ENCODE assay signal across 12 cellular contexts in genomic region chr13:91576590-91576989, GRCh38.
A peak's percentile ranks its signal among the peaks of the same experiment; 100 is the strongest.
DNase-seq lines count a peak whose midpoint lies in the region; ATAC-seq, FAIRE-seq and TF ChIP-seq lines count a peak whose summit lies in the region.
"Had no signal": no experiment of that assay in that cellular context is flagged by ENCODE, and none has a peak within 500 bp of the region (broad histone marks: within the 10 kb centered on the region; RNA-seq: fewer than 3 reads in every experiment).

No MANE protein-coding gene starts in this region.

- ATAC-seq in activated CD4-positive, alpha-beta T cell treated with anti-CD3 and anti-CD28 coated beads for 36 hours, result no peak
- ATAC-seq: stimulated activated naive B cell treated with anti-CD40 and anti-IgM and Interleukin-4, amounts not matched to agents 10 μg/mL and 1 μg/mL and 100 μg/mL, for 72 hours had no signal

- POLR2A ChIA-PET in activated CD4-positive, alpha-beta T cell treated with anti-CD3 and anti-CD28 coated beads for 36 hours (lab: Charles Lee), result no interaction called here

- H3K9ac ChIP-seq in smooth muscle cell (ENCODE audit: low read depth), result no peak overlapping the region

- TF ChIP-seq POLR2A in esophagus muscularis mucosa (IDR thresholded peaks at IDR 0.05; ENCODE audit: low read depth), result no peak

- TF ChIP-seq CTCF in LNCAP (IDR thresholded peaks at IDR 0.05) (peak; percentile 59), bronchial epithelial cell (IDR thresholded peaks at IDR 0.05; ENCODE audit: insufficient read depth, low read length, severe bottlenecking) (peak; percentile 2), smooth muscle cell (IDR thresholded peaks at IDR 0.05; ENCODE audit: borderline replicate concordance, insufficient read depth, poor library complexity, severe bottlenecking) (peak; percentile 17), esophagus muscularis mucosa (IDR thresholded peaks at IDR 0.05) (no peak)

- CTCF ChIA-PET in activated CD4-positive, alpha-beta T cell treated with anti-CD3 and anti-CD28 coated beads for 36 hours (lab: Charles Lee), result interaction anchor here (0.7 kb wide), 1 partner anchor 195 kb away, joined by 6 read pairs; no protein-coding TSS in a partner anchor

- H2AFZ ChIP-seq in smooth muscle cell (ENCODE audit: low read depth), result no peak overlapping the region

- no peaks in the 10 kb centered on the region for H3K9me3 ChIP-seq in smooth muscle cell (replicated peaks; ENCODE audit: low read depth)
- no peaks in the 10 kb centered on the region for H3K9me3 ChIP-seq in esophagus muscularis mucosa

- H3K9me3 Mint-ChIP-seq in activated CD4-positive, alpha-beta T cell treated with anti-CD3 and anti-CD28 coated beads for 36 hours (ENCODE audit: low read depth), result no peaks in the 10 kb centered on the region
- no peaks in the 10 kb centered on the region for H3K9me3 Mint-ChIP-seq in activated CD4-positive, alpha-beta T cell treated with anti-CD3 and anti-CD28 coated beads, Interleukin-2, amount 10 ng/mL, durations not matched to agents 24 days and 14 days

- H3K27ac Mint-ChIP-seq in activated CD4-positive, alpha-beta T cell treated with anti-CD3 and anti-CD28 coated beads for 36 hours, result no peak overlapping the region
- no peak overlapping the region for H3K27ac Mint-ChIP-seq in activated CD4-positive, alpha-beta T cell treated with anti-CD3 and anti-CD28 coated beads, Interleukin-2, amount 10 ng/mL, durations not matched to agents 24 days and 14 days
- H3K27ac Mint-ChIP-seq: activated B cell treated with CpG ODN at 0.5 μM for 24 hours; dendritic cell treated with granulocyte-macrophage colony-stimulating factor and Interleukin-4, amounts not matched to agents 40 ng/mL and 50 ng/mL, for 4 days; stimulated activated naive B cell treated with anti-CD40 and anti-IgM and Interleukin-4, amounts not matched to agents 10 μg/mL and 1 μg/mL and 100 μg/mL, for 72 hours had no signal

- H3K79me2 ChIP-seq in smooth muscle cell (ENCODE audit: low read depth), result no peaks in the 10 kb centered on the region

- peak; percentile 12 for DNase-seq in activated CD4-positive, alpha-beta T cell treated with anti-CD3 and anti-CD28 coated beads for 36 hours
- DNase-seq in activated CD4-positive, alpha-beta T cell treated with anti-CD3 and anti-CD28 coated beads, Interleukin-2, amount 10 ng/mL, durations not matched to agents 24 days and 14 days, result no peak
- DNase-seq in bronchial epithelial cell (ENCODE audit: low read depth), result no peak
- DNase-seq in smooth muscle cell (lab: John Stamatoyannopoulos, UW; ENCODE audit: unreplicated experiment), result no peak
- no peak for DNase-seq in kidney glomerular epithelial cell (lab: John Stamatoyannopoulos, UW)
- DNase-seq in esophagus muscularis mucosa (ENCODE audit: extremely low spot score), result no peak
- no peak for DNase-seq in NCI-H748 (lab: John Stamatoyannopoulos, UW; ENCODE audit: unreplicated experiment)
- DNase-seq: activated B cell treated with CpG ODN at 0.5 μM for 24 hours; activated effector memory CD4-positive, alpha-beta T cell treated with anti-CD3 and anti-CD28 coated beads, Interleukin-2, amount 50 U/mL, for 16 hours; stimulated activated naive B cell treated with anti-CD40 and anti-IgM and Interleukin-4, amounts not matched to agents 10 μg/mL and 1 μg/mL and 100 μg/mL, for 72 hours had no signal

- H4K20me1 ChIP-seq in smooth muscle cell (ENCODE audit: low read depth), result no peaks in the 10 kb centered on the region

- H3K27me3 ChIP-seq in bronchial epithelial cell (ENCODE audit: control insufficient read depth, insufficient read depth, low read length) (no peaks in the 10 kb centered on the region), smooth muscle cell (ENCODE audit: low read depth) (no peaks in the 10 kb centered on the region), esophagus muscularis mucosa (no peaks in the 10 kb centered on the region)

- no peaks in the 10 kb centered on the region for H3K4me1 Mint-ChIP-seq in activated CD4-positive, alpha-beta T cell treated with anti-CD3 and anti-CD28 coated beads for 36 hours
- no peaks in the 10 kb centered on the region for H3K4me1 Mint-ChIP-seq in activated CD4-positive, alpha-beta T cell treated with anti-CD3 and anti-CD28 coated beads, Interleukin-2, amount 10 ng/mL, durations not matched to agents 24 days and 14 days
- H3K4me1 Mint-ChIP-seq: activated B cell treated with CpG ODN at 0.5 μM for 24 hours; stimulated activated naive B cell treated with anti-CD40 and anti-IgM and Interleukin-4, amounts not matched to agents 10 μg/mL and 1 μg/mL and 100 μg/mL, for 72 hours had no signal

- intact Hi-C loops in activated CD4-positive, alpha-beta T cell treated with anti-CD3 and anti-CD28 coated beads for 36 hours (cut with DNase I, micrococcal nuclease), result loop anchor here (5.0 to 10.0 kb wide), 2 partner anchors 199 to 202 kb away; no protein-coding TSS in a partner anchor
- intact Hi-C loops in activated CD4-positive, alpha-beta T cell treated with anti-CD3 and anti-CD28 coated beads, Interleukin-2, amount 10 ng/mL, durations not matched to agents 24 days and 14 days (cut with micrococcal nuclease), result no loop called here
- intact Hi-C loops in esophagus muscularis mucosa (cut with DNase I), result no loop called here

- no peaks in the 10 kb centered on the region for H3F3A ChIP-seq in smooth muscle cell (ENCODE audit: low read depth)

- H3K27me3 Mint-ChIP-seq in activated CD4-positive, alpha-beta T cell treated with anti-CD3 and anti-CD28 coated beads for 36 hours, result no peaks in the 10 kb centered on the region
- H3K27me3 Mint-ChIP-seq in activated CD4-positive, alpha-beta T cell treated with anti-CD3 and anti-CD28 coated beads, Interleukin-2, amount 10 ng/mL, durations not matched to agents 24 days and 14 days, result no peaks in the 10 kb centered on the region
- H3K27me3 Mint-ChIP-seq: activated B cell treated with CpG ODN at 0.5 μM for 24 hours; dendritic cell treated with granulocyte-macrophage colony-stimulating factor and Interleukin-4, amounts not matched to agents 40 ng/mL and 50 ng/mL, for 4 days; stimulated activated naive B cell treated with anti-CD40 and anti-IgM and Interleukin-4, amounts not matched to agents 10 μg/mL and 1 μg/mL and 100 μg/mL, for 72 hours had no signal

- no peaks in the 10 kb centered on the region for H3K4me1 ChIP-seq in smooth muscle cell (ENCODE audit: low read depth)
- H3K4me1 ChIP-seq in esophagus muscularis mucosa, result no peaks in the 10 kb centered on the region

- no peak for TF ChIP-seq EP300 in esophagus muscularis mucosa (IDR thresholded peaks at IDR 0.05)

- no peak for FAIRE-seq in bronchial epithelial cell (lab: Jason Lieb, UNC)

- H3K4me2 ChIP-seq in smooth muscle cell, result no peak overlapping the region

- H3K36me3 ChIP-seq in bronchial epithelial cell (ENCODE audit: control insufficient read depth, insufficient read depth, low read length) (no peaks in the 10 kb centered on the region), smooth muscle cell (ENCODE audit: low read depth) (no peaks in the 10 kb centered on the region), esophagus muscularis mucosa (no peaks in the 10 kb centered on the region)

- WGBS in smooth muscle cell (ENCODE audit: low lambda C conversion rate), result 36% methylated on average over 2 of the region's 2 CpGs
- WGBS in esophagus muscularis mucosa, result 73% methylated on average over 2 of the region's 2 CpGs

- H3K4me3 Mint-ChIP-seq in activated CD4-positive, alpha-beta T cell treated with anti-CD3 and anti-CD28 coated beads for 36 hours, result no peak overlapping the region
- no peak overlapping the region for H3K4me3 Mint-ChIP-seq in activated CD4-positive, alpha-beta T cell treated with anti-CD3 and anti-CD28 coated beads, Interleukin-2, amount 10 ng/mL, durations not matched to agents 24 days and 14 days
- H3K4me3 Mint-ChIP-seq: activated B cell treated with CpG ODN at 0.5 μM for 24 hours; dendritic cell treated with granulocyte-macrophage colony-stimulating factor and Interleukin-4, amounts not matched to agents 40 ng/mL and 50 ng/mL, for 4 days; stimulated activated naive B cell treated with anti-CD40 and anti-IgM and Interleukin-4, amounts not matched to agents 10 μg/mL and 1 μg/mL and 100 μg/mL, for 72 hours had no signal

- H3K4me3 ChIP-seq in bronchial epithelial cell (ENCODE audit: low read depth, low read length) (no peak overlapping the region), smooth muscle cell (no peak overlapping the region), esophagus muscularis mucosa (no peak overlapping the region)

- no peaks in the 10 kb centered on the region for H3K36me3 Mint-ChIP-seq in activated CD4-positive, alpha-beta T cell treated with anti-CD3 and anti-CD28 coated beads for 36 hours (ENCODE audit: low read depth)
- no peaks in the 10 kb centered on the region for H3K36me3 Mint-ChIP-seq in activated CD4-positive, alpha-beta T cell treated with anti-CD3 and anti-CD28 coated beads, Interleukin-2, amount 10 ng/mL, durations not matched to agents 24 days and 14 days (ENCODE audit: low read depth)
- H3K36me3 Mint-ChIP-seq: stimulated activated naive B cell treated with anti-CD40 and anti-IgM and Interleukin-4, amounts not matched to agents 10 μg/mL and 1 μg/mL and 100 μg/mL, for 72 hours had no signal

- H3K27ac ChIP-seq in smooth muscle cell (ENCODE audit: low read depth) (no peak overlapping the region), esophagus muscularis mucosa (replicated peaks in 1 of 4) (no peak overlapping the region)

Comparison
In these comparisons a context has a peak if more than half of its experiments do, and no peak if none do; other contexts are left out.
1. intact Hi-C loops: an anchor here in activated CD4-positive, alpha-beta T cell treated with anti-CD3 and anti-CD28 coated beads for 36 hours (5.0 to 10.0 kb wide); none called in activated CD4-positive, alpha-beta T cell treated with anti-CD3 and anti-CD28 coated beads, Interleukin-2, amount 10 ng/mL, durations not matched to agents 24 days and 14 days and esophagus muscularis mucosa.
2. CTCF ChIP-seq: peak in LNCAP (single experiment), bronchial epithelial cell (single experiment) and smooth muscle cell (single experiment); none in esophagus muscularis mucosa (0 of 3).